Comparison of ENCODE assay signal across 10 cellular contexts in the genomic region with DNA sequence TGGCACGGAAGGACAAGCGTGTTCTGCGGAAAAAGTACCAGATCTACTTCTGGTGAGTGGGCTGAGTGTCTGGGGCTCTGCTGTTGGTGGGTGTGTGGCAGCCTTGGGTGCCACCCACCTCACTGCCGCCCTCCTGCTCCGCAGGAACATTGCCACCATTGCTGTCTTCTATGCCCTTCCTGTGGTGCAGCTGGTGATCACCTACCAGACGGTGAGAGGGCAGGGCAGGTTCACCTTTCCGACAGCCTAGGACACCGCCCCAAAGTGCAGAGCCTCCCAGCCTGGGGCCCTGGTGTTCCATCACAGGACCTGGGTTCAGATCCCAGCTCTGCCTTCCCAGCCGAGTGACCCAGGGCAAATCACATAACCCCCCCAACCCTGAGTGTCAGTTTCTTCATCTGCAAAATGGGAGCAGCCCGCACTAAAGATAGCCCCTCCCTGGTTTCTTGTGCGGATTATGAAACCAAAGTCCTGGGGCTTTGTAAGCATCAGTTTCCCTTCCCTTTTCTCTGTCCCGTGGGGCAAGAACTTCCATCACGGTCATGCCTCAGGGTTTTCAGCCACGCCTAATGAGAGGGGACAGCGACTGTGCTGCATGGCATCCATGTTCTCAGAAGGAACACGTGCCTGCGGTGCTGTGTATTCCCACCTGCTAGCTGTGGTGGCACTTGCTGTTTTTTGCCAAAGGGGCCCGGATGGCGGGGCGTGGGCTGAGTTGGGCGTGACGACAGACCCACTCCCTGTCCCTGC. TPM values are rescaled to one million over a fixed set of nuclear protein-coding genes. Genes with fewer than 3 reads are reported as not detected.
DNase-seq lines count a peak whose midpoint lies in the region; ATAC-seq and TF ChIP-seq lines count a peak whose summit lies in the region.
"Had no signal": no experiment of that assay in that cellular context is flagged by ENCODE, and none has a peak within 500 bp of the region (broad histone marks: within the 10 kb centered on the region; RNA-seq: fewer than 3 reads in every experiment).

No MANE protein-coding gene starts in this region.

- H3T11ph ChIP-seq in H9 (ENCODE audit: low read length) = no peak overlapping the region

- H2BK120ac ChIP-seq in H9 (ENCODE audit: low read depth, low read length, poor library complexity, severe bottlenecking) = no peak overlapping the region

- no peak overlapping the region for H3K4me3 ChIP-seq in HAP-1

- peaks cover 5 to 9% of the 10 kb centered on the region in 2 donors for H3K36me3 Mint-ChIP-seq in naive B cell
- peaks cover 3 to 39% (median 23%) of the 10 kb centered on the region in 3 experiments; a peak in 6 of 7 replicates for H3K36me3 Mint-ChIP-seq in H9 (ENCODE audit: insufficient read depth in 1 of 3, low read depth in 3 of 3)

- DNase-seq in GM13976 (ENCODE audit: low spot score) = peak; percentile 73
- peak; percentile 88 for DNase-seq in SIG-M5 treated with dmso at 0.1 percent for 504 hours (lab: John Stamatoyannopoulos, UW; ENCODE audit: unreplicated experiment)
- DNase-seq in naive B cell = peak; percentile 91
- DNase-seq in activated CD4-positive, alpha-beta T cell treated with anti-CD3 and anti-CD28 coated beads for 1 hour = no peak
- no peak for DNase-seq in H9
- no peak for DNase-seq in HAP-1 (ENCODE audit: low spot score in 2 of 2)
- DNase-seq: stimulated activated naive CD4-positive, alpha-beta T cell had no signal

- no peak overlapping the region for H3K4me2 ChIP-seq in H9 (ENCODE audit: insufficient read depth, insufficient read length, low read length)

- no peaks in the 10 kb centered on the region for H3K79me1 ChIP-seq in H9 (ENCODE audit: insufficient read depth, low read depth, low read length, poor library complexity, severe bottlenecking)

- H4K8ac ChIP-seq in H9 (replicated peaks; ENCODE audit: insufficient read length, low read depth, low read length) = no peak overlapping the region

- TF ChIP-seq CTCF in GM13976 (IDR thresholded peaks at IDR 0.05; ENCODE audit: borderline replicate concordance, control extremely low read depth, extremely low read depth, insufficient read depth, missing control alignments) (no peak), H9 (conservative IDR thresholded peaks at IDR 0.05) (no peak)

- H3K27ac Mint-ChIP-seq in naive B cell (peak overlapping the region; percentile 94 to 99 (median 98)), H9 (peak overlapping the region in 1 of 3 experiments; percentile 27; a peak in 1 of 7 replicates)

- H2AK5ac ChIP-seq in H9 (ENCODE audit: insufficient read length, low read length) = no peak overlapping the region

- H2BK15ac ChIP-seq in H9 (ENCODE audit: low read depth, low read length) = no peak overlapping the region

- H3K9me3 ChIP-seq in H9 (ENCODE audit: control insufficient read depth, low read depth, low read length) = no peaks in the 10 kb centered on the region
- H3K9me3 ChIP-seq in HAP-1 = no peaks in the 10 kb centered on the region

- WGBS in H9 (ENCODE audit: extremely low coverage, insufficient read length, low lambda C conversion rate) = no CpG with 5 or more reads among the region's 22 CpGs

- H3K27me3 Mint-ChIP-seq in naive B cell (no peaks in the 10 kb centered on the region), H9 (ENCODE audit: low read depth) (no peaks in the 10 kb centered on the region)

- H4K20me1 ChIP-seq in H9 (ENCODE audit: control insufficient read depth, insufficient read depth, insufficient read length) = no peaks in the 10 kb centered on the region

- no peak overlapping the region for H4K5ac ChIP-seq in H9 (ENCODE audit: insufficient read length, low read depth, low read length)

- H2BK20ac ChIP-seq in H9 (ENCODE audit: low read depth, low read length, poor library complexity, severe bottlenecking) = no peak overlapping the region

- H3K4me3 Mint-ChIP-seq in naive B cell (peak overlapping the region; percentile 62 to 94 (median 82)), H9 (no peak overlapping the region)

- in situ Hi-C loops in GM13976 (cut with MboI; ENCODE audit: low sequenced_read_pairs, unreplicated experiment) (no loop called here), HAP-1 (cut with MboI; ENCODE audit: low sequenced_read_pairs) (no loop called here)

- no peaks in the 10 kb centered on the region for H3K9me3 Mint-ChIP-seq in naive B cell
- H3K9me3 Mint-ChIP-seq in H9 = no peaks in the 10 kb centered on the region

- no peak overlapping the region for H2BK12ac ChIP-seq in H9 (ENCODE audit: insufficient read length, low read depth, low read length)

- no peaks in the 10 kb centered on the region for H3K23me2 ChIP-seq in H9 (ENCODE audit: insufficient read length, low read depth, low read length, poor library complexity, severe bottlenecking)

- no peak overlapping the region for H4K91ac ChIP-seq in H9 (ENCODE audit: insufficient read length, low read depth, low read length)

- no peaks in the 10 kb centered on the region for H3K79me2 ChIP-seq in H9 (ENCODE audit: insufficient read depth, low read length)

- H3K4me1 Mint-ChIP-seq in naive B cell = peaks cover 48 to 78% (median 76%) of the 10 kb centered on the region in 3 donors
- H3K4me1 Mint-ChIP-seq in H9 = no peaks in the 10 kb centered on the region; a peak in 1 of 4 replicates

- no peaks in the 10 kb centered on the region; the same call in 1 of the 2 replicates for H3K36me3 ChIP-seq in HAP-1 (replicated peaks)

- H3K27me3 ChIP-seq in H9 (ENCODE audit: insufficient read depth, low read length) = no peaks in the 10 kb centered on the region
- H3K27me3 ChIP-seq in HAP-1 (ENCODE audit: low read depth) = no peaks in the 10 kb centered on the region

- ATAC-seq in HG02642 (IDR thresholded peaks at IDR 0.05; ENCODE audit: poor library complexity, unreplicated experiment) = peak; percentile 54
- ATAC-seq in naive B cell (ENCODE audit: low read depth in 2 of 2) = peak; percentile 90 to 92
- ATAC-seq in HG03139 (IDR thresholded peaks at IDR 0.05; ENCODE audit: unreplicated experiment) = no peak

- H3K56ac ChIP-seq in H9 (ENCODE audit: insufficient read length, low read depth, low read length) = no peak overlapping the region

- H2AFZ ChIP-seq in H9 (ENCODE audit: low read length) = no peak overlapping the region

- H3K23ac ChIP-seq in H9 (ENCODE audit: insufficient read length, low read depth, low read length) = no peak overlapping the region

- H3K18ac ChIP-seq in H9 (ENCODE audit: insufficient read length, low read depth, low read length) = no peak overlapping the region

- no peak overlapping the region for H3K9ac ChIP-seq in H9 (ENCODE audit: extremely low read depth, insufficient read length, low read length)

- H3K4me1 ChIP-seq in H9 (ENCODE audit: insufficient read depth, low read length) (no peaks in the 10 kb centered on the region), HAP-1 (no peaks in the 10 kb centered on the region)

- H3K4ac ChIP-seq in H9 (ENCODE audit: low read depth, low read length) = no peak overlapping the region

- H3K14ac ChIP-seq in H9 (ENCODE audit: insufficient read depth, low read length) = no peak overlapping the region

- H2BK5ac ChIP-seq in H9 (ENCODE audit: insufficient read length, low read length) = no peak overlapping the region

- no peak overlapping the region for H3K27ac ChIP-seq in H9 (ENCODE audit: insufficient read length, low read depth, low read length)
- H3K27ac ChIP-seq: VCaP had no signal

RNA-seq across cellular contexts. Expression of gene TAGLN, which starts 9.8 kb away (rescaled TPM):
- 10 to 100 TPM in 2 of 6 donors, 1 to 10 TPM in 3, not detected in 1; 5.2 to 11.5 (median 6.8) TPM for polyA plus RNA-seq in naive B cell (ENCODE audit: low read depth in 6 of 6)
- total RNA-seq in H9 (2021) = 176 and 188 TPM in 2 replicates

RNA-seq across cellular contexts. Expression of gene SIDT2, which starts 10.8 kb away (rescaled TPM):
- 100 to 1,000 TPM in 1 of 6 donors, 10 to 100 TPM in 5; 19.2 to 126 (median 80.7) TPM for polyA plus RNA-seq in naive B cell (ENCODE audit: low read depth in 6 of 6)
- 18.3 and 20.9 TPM in 2 replicates for total RNA-seq in H9 (2021)

RNA-seq across cellular contexts. Expression of gene PCSK7, which starts 42.5 kb away (rescaled TPM):
- polyA plus RNA-seq in naive B cell (ENCODE audit: low read depth in 6 of 6) = 10 to 100 TPM; 27.8 to 61.9 (median 32.2) TPM
- 50.7 and 53.9 TPM in 2 replicates for total RNA-seq in H9 (2021)

RNA-seq across cellular contexts. Expression of gene RNF214, which starts 43.1 kb away (rescaled TPM):
- 10 to 100 TPM in 4 of 6 donors, 1 to 10 TPM in 2; 1.4 to 15.5 (median 13.4) TPM for polyA plus RNA-seq in naive B cell (ENCODE audit: low read depth in 6 of 6)
- 25.4 and 26.0 TPM in 2 replicates for total RNA-seq in H9 (2021)

RNA-seq across cellular contexts. Expression of gene PAFAH1B2, which starts 45.3 kb away (rescaled TPM):
- 10 to 100 TPM; 18.0 to 23.3 (median 20.9) TPM for polyA plus RNA-seq in naive B cell (ENCODE audit: low read depth in 6 of 6)
- total RNA-seq in H9 (2021) = 158 and 161 TPM in 2 replicates

Comparison
In these comparisons a context has a peak if more than half of its experiments do, and no peak if none do; other contexts are left out.
1. DNase-seq: peak in GM13976 (single experiment), SIG-M5 treated with dmso at 0.1 percent for 504 hours (single experiment) and naive B cell (single experiment); none in activated CD4-positive, alpha-beta T cell treated with anti-CD3 and anti-CD28 coated beads for 1 hour (single experiment), H9 (single experiment) and HAP-1 (0 of 2).
2. H3K4me3 Mint-ChIP-seq: peak in naive B cell (8 of 8); none in H9 (0 of 2).